ENCODE assay signal across 9 cellular contexts in the genomic region with DNA sequence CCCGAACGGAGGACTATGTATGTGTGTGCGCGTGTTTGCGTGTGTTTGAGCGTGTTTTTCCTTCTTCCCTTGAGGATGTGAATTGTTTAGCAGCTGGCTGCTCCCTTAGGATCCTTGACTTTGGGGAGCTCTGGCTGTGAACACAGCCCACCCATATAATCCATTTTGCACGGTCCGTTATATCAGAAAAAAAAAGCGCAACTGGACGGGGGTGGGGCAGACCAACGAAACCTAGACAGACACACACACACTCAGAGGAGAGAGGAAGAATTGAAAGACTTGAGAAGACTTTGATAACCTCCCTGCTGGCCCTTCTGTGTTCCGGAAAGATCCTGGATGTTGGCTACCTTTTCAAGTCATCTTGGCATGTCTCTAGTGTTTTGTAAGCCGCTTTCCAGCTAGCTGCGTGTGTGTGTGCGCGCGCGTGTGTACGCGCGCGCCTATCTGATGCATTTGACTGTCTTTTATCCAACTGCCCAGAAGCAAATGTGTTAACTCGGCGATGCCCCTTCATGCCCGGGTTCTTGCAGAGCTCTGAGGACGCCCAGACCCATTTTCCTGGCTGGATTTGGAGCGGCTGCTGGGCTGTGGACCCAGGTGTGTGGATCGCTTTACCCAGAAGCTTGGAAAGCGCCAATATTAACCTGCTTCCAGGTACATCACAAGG. TPM values are rescaled to one million over a fixed set of nuclear protein-coding genes. Genes with fewer than 3 reads are reported as not detected.
A peak's percentile ranks its signal among the peaks of the same experiment; 100 is the strongest.
DNase-seq lines count a peak whose midpoint lies in the region; ATAC-seq and TF ChIP-seq lines count a peak whose summit lies in the region.
"Had no signal": no experiment of that assay in that cellular context is flagged by ENCODE, and none has a peak within 500 bp of the region (broad histone marks: within the 10 kb centered on the region; RNA-seq: fewer than 3 reads in every experiment).

No MANE protein-coding gene starts in this region.

- H3K4me3 Mint-ChIP-seq in CD8-positive, alpha-beta T cell: peak overlapping the region; percentile 74

- POLR2A ChIA-PET in CD8-positive, alpha-beta T cell (lab: Charles Lee): no interaction called here

- no peak for ATAC-seq in CD8-positive, alpha-beta T cell
- ATAC-seq in HG03039 (IDR thresholded peaks at IDR 0.05; ENCODE audit: unreplicated experiment): no peak
- no peak for ATAC-seq in HG03521 (IDR thresholded peaks at IDR 0.05; ENCODE audit: unreplicated experiment)
- ATAC-seq: HCT116 had no signal

- no peak for TF ChIP-seq CTCF in CD8-positive, alpha-beta T cell (IDR thresholded peaks at IDR 0.05)
- no peak for TF ChIP-seq CTCF in MM.1S (IDR thresholded peaks at IDR 0.05; ENCODE audit: low read length)
- TF ChIP-seq CTCF in ascending aorta (IDR thresholded peaks at IDR 0.05): no peak
- TF ChIP-seq CTCF in suprapubic skin (IDR thresholded peaks at IDR 0.05): no peak

- WGBS in suprapubic skin: under 1% methylated on average over 23 of the region's 29 CpGs

- peaks cover 8% of the 10 kb centered on the region for H3K27me3 ChIP-seq in CD8-positive, alpha-beta T cell (ENCODE audit: insufficient read depth, low read length)
- H3K27me3 ChIP-seq in MM.1S (replicated peaks; ENCODE audit: insufficient read depth, low read length): no peaks in the 10 kb centered on the region; the same call in 1 of the 2 replicates
- peaks cover 3% of the 10 kb centered on the region for H3K27me3 ChIP-seq in ascending aorta
- peaks cover 62% of the 10 kb centered on the region for H3K27me3 ChIP-seq in suprapubic skin

- H3K9me2 ChIP-seq in MM.1S (replicated peaks; ENCODE audit: insufficient read depth, low read length): no peaks in the 10 kb centered on the region

- peak overlapping the region; percentile 29 for H3K4me3 ChIP-seq in CD8-positive, alpha-beta T cell (ENCODE audit: low read depth, low read length)
- H3K4me3 ChIP-seq in MM.1S (ENCODE audit: low read length) (peak overlapping the region; percentile 45), ascending aorta (peak overlapping the region; percentile 70 to 71), suprapubic skin (peak overlapping the region; percentile 75)

- TF ChIP-seq POLR2A in suprapubic skin (IDR thresholded peaks at IDR 0.05): no peak

- no peak overlapping the region for H3K27ac Mint-ChIP-seq in CD8-positive, alpha-beta T cell

- H3K4me1 ChIP-seq in CD8-positive, alpha-beta T cell (ENCODE audit: insufficient read depth, low read length): peaks cover 29% of the 10 kb centered on the region
- no peaks in the 10 kb centered on the region for H3K4me1 ChIP-seq in MM.1S (ENCODE audit: low read length)
- H3K4me1 ChIP-seq in ascending aorta: peaks cover 7% of the 10 kb centered on the region in 2 donors
- peaks cover 44% of the 10 kb centered on the region for H3K4me1 ChIP-seq in suprapubic skin

- no peaks in the 10 kb centered on the region for H3K9me3 Mint-ChIP-seq in CD8-positive, alpha-beta T cell

- peaks cover 68% of the 10 kb centered on the region for H3K27me3 Mint-ChIP-seq in CD8-positive, alpha-beta T cell (ENCODE audit: low read depth)

- no peak for TF ChIP-seq EP300 in suprapubic skin (IDR thresholded peaks at IDR 0.05)

- no peaks in the 10 kb centered on the region for H3K36me3 ChIP-seq in CD8-positive, alpha-beta T cell (ENCODE audit: insufficient read depth, low read length)
- no peaks in the 10 kb centered on the region for H3K36me3 ChIP-seq in MM.1S (replicated peaks; ENCODE audit: insufficient read depth, low read length)
- H3K36me3 ChIP-seq in ascending aorta: no peaks in the 10 kb centered on the region
- no peaks in the 10 kb centered on the region for H3K36me3 ChIP-seq in suprapubic skin

- H4K20me1 ChIP-seq in MM.1S (ENCODE audit: insufficient read depth, low read length): no peaks in the 10 kb centered on the region

- H3F3A ChIP-seq in MM.1S (ENCODE audit: insufficient read depth, low read length): no peaks in the 10 kb centered on the region

- 0 out of 2 replicates have a peak overlapping the region, but pooled peaks have one; percentile 19 for H2AFZ ChIP-seq in MM.1S (ENCODE audit: low read length)

- no peak for DNase-seq in CD8-positive, alpha-beta T cell
- DNase-seq in MM.1S (no peak), ascending aorta (ENCODE audit: low spot score in 2 of 2) (no peak), kidney glomerular epithelial cell (lab: John Stamatoyannopoulos, UW) (peak; percentile 42), suprapubic skin (ENCODE audit: low spot score in 2 of 2) (no peak), HT-29 (ENCODE audit: low spot score) (no peak)

- no peak overlapping the region for H3K9ac ChIP-seq in MM.1S (ENCODE audit: low read length)

- H3K9me3 ChIP-seq in CD8-positive, alpha-beta T cell (ENCODE audit: low read length): no peaks in the 10 kb centered on the region
- H3K9me3 ChIP-seq in MM.1S (replicated peaks; ENCODE audit: insufficient read depth, low read length): no peaks in the 10 kb centered on the region
- no peaks in the 10 kb centered on the region for H3K9me3 ChIP-seq in ascending aorta
- H3K9me3 ChIP-seq in suprapubic skin: no peaks in the 10 kb centered on the region

- peaks cover 27% of the 10 kb centered on the region for H3K4me1 Mint-ChIP-seq in CD8-positive, alpha-beta T cell (ENCODE audit: low read depth)

- no peaks in the 10 kb centered on the region for H3K36me3 Mint-ChIP-seq in CD8-positive, alpha-beta T cell

- intact Hi-C loops in CD8-positive, alpha-beta T cell (cut with DNase I, micrococcal nuclease): no loop called here
- intact Hi-C loops in ascending aorta (cut with DNase I): no loop called here

- peak overlapping the region; percentile 66 for H3K4me2 ChIP-seq in MM.1S (ENCODE audit: low read depth, low read length)

- no peaks in the 10 kb centered on the region for H3K79me2 ChIP-seq in MM.1S (ENCODE audit: low read length)

- H3K27ac ChIP-seq in CD8-positive, alpha-beta T cell (ENCODE audit: low read depth, low read length): no peak overlapping the region
- H3K27ac ChIP-seq in MM.1S (ENCODE audit: low read length) (no peak overlapping the region), ascending aorta (no peak overlapping the region), suprapubic skin (peak overlapping the region; percentile 77)

- CTCF ChIA-PET in CD8-positive, alpha-beta T cell (lab: Charles Lee): no interaction called here

RNA-seq across cellular contexts. Expression of a gene that starts 0.6 kb away (rescaled TPM):
- not detected for total RNA-seq in CD8-positive, alpha-beta T cell
- 0.11 TPM for total RNA-seq in ascending aorta
- total RNA-seq in suprapubic skin: 1 to 10 TPM in 1 of 4 donors, under 1 TPM in 3; 0.32 to 1.1 (median 0.49) TPM
- total RNA-seq in HT-29 (2014; rRNA removed; shearing (Covaris generic)): not detected in 2 replicates
